13 cellular contexts compared by ENCODE assay signal in the genomic region with DNA sequence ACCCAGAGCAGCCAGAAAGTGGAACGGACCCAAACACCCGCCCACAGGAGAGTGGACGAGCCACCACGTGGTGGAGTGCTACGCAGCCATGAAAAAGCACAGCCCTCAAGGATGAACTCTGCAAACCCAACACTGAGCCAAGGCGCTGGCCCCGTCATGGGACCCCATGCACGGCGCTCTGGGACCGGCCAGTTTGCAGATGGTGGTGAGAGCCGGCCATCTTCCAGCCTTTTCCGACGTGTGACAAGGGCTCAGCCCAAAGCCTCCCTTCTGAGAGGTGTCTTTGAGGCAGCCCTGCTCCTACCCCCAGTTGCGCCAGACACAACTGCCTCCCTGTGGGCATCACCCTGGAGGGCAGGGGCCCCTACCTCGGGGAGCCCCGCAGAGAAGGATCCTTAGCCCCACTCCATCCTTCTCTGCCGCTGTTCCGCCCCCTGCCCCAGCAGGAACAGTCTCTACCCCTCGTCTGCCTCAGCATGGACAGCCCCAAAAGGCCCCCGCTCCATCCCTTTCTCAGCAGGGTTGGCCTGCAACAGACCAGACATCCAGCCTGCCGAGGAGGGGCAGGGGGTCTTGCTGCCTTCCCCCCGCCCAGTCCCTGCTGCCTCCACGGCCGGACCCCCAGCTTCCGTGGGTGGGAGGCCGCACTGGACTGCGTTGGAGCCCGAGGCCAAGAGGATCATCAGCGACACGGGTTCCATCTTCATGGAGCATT.
A peak's percentile ranks its signal among the peaks of the same experiment; 100 is the strongest.
DNase-seq lines count a peak whose midpoint lies in the region; ATAC-seq and TF ChIP-seq lines count a peak whose summit lies in the region.
"Had no signal": no experiment of that assay in that cellular context is flagged by ENCODE, and none has a peak within 500 bp of the region (broad histone marks: within the 10 kb centered on the region; RNA-seq: fewer than 3 reads in every experiment).

No MANE protein-coding gene starts in this region.

- H3K4me3 ChIP-seq in HEK293 (ENCODE audit: low read depth, low read length) (no peak overlapping the region), osteoblast (ENCODE audit: insufficient read depth, low read length) (no peak overlapping the region)
- H3K4me3 ChIP-seq: HAP-1 had no signal

- H3K79me2 ChIP-seq in osteoblast (ENCODE audit: insufficient read depth, low read length), result no peaks in the 10 kb centered on the region

- H3K27ac ChIP-seq in HEK293 (ENCODE audit: extremely low read depth, low read depth, low read length) (no peak overlapping the region), osteoblast (ENCODE audit: low read depth, low read length) (no peak overlapping the region)

- H4K20me1 ChIP-seq in osteoblast (ENCODE audit: insufficient read depth, low read length), result no peaks in the 10 kb centered on the region

- no peaks in the 10 kb centered on the region for H3K9me3 ChIP-seq in HEK293 (ENCODE audit: control insufficient read depth, insufficient read depth, low read depth, low read length)
- no peaks in the 10 kb centered on the region for H3K9me3 ChIP-seq in osteoblast (ENCODE audit: low read depth, low read length)
- H3K9me3 ChIP-seq: HAP-1 had no signal

- POLR2A ChIA-PET in HEK293 (lab: Yijun Ruan, JAX), result interaction anchor here (0.5 kb wide), 1 partner anchor 520 kb away, joined by 3 read pairs; no protein-coding TSS in a partner anchor

- no peak overlapping the region for H3K4me2 ChIP-seq in osteoblast (ENCODE audit: insufficient read depth, low read length)

- DNase-seq in Right ventricle myocardium inferior (ENCODE audit: missing footprints) (peak; percentile 55), left cardiac atrium (no peak), osteoblast (ENCODE audit: insufficient read length, low spot score, missing footprints) (peak; percentile 78), NCI-H526 (lab: John Stamatoyannopoulos, UW) (no peak)
- DNase-seq: 8988T; C1 segment of cervical spinal cord; Caco-2; CD4-positive, CD25-positive, alpha-beta regulatory T cell; CD8-positive, alpha-beta memory T cell had no signal

- ATAC-seq in Right ventricle myocardium inferior (no peak), left cardiac atrium (no peak), GM19035 (IDR thresholded peaks at IDR 0.05; ENCODE audit: unreplicated experiment) (no peak), GM19467 (IDR thresholded peaks at IDR 0.05; ENCODE audit: unreplicated experiment) (no peak)

- H3K4me1 ChIP-seq in HEK293 (ENCODE audit: control insufficient read depth, insufficient read depth, low read length), result no peaks in the 10 kb centered on the region
- no peaks in the 10 kb centered on the region for H3K4me1 ChIP-seq in osteoblast (ENCODE audit: insufficient read depth, low read length)
- H3K4me1 ChIP-seq: Caco-2, HAP-1 had no signal

- TF ChIP-seq CTCF in HEK293 (tag by site-specific recombination; IDR thresholded peaks at IDR 0.05), result no peak
- no peak for TF ChIP-seq CTCF in osteoblast (IDR thresholded peaks at IDR 0.05; ENCODE audit: extremely low read depth, low read depth, low read length)

- CTCF ChIA-PET in HEK293 (lab: Yijun Ruan, JAX), result interaction anchor here (0.7 kb wide), 1 partner anchor 189 kb away, joined by 3 read pairs; no protein-coding TSS in a partner anchor

- peaks cover 28% of the 10 kb centered on the region for H3K27me3 ChIP-seq in osteoblast (ENCODE audit: insufficient read depth, low read length)

- no peak overlapping the region for H2AFZ ChIP-seq in osteoblast (ENCODE audit: low read length)

- intact Hi-C loops in Right ventricle myocardium inferior (cut with DNase I) (no loop called here), left cardiac atrium (cut with DNase I) (no loop called here)

- H3K36me3 ChIP-seq in HEK293 (ENCODE audit: control insufficient read depth in 2 of 2, insufficient read depth in 1 of 2, low read length in 2 of 2), result no peaks in the 10 kb centered on the region
- no peaks in the 10 kb centered on the region for H3K36me3 ChIP-seq in osteoblast (ENCODE audit: insufficient read depth, low read length)
- H3K36me3 ChIP-seq: HAP-1 had no signal

TF ChIP-seq in HEK293, 187 proteins besides CTCF, POLR2A, EP300 and RAD21:
- TF ChIP-seq ZNF146 (tag by site-specific recombination; IDR thresholded peaks at IDR 0.05), result peak; percentile 92
- no peak for TF ChIP-seq ZFP69B (tag by site-specific recombination; IDR thresholded peaks at IDR 0.05)

Comparison
In these comparisons a context has a peak if more than half of its experiments do, and no peak if none do; other contexts are left out.
1. DNase-seq: peak in Right ventricle myocardium inferior (single experiment) and osteoblast (single experiment); none in left cardiac atrium (single experiment) and NCI-H526 (0 of 2).